ENCODE assay signal across 8 cellular contexts in the genomic region with DNA sequence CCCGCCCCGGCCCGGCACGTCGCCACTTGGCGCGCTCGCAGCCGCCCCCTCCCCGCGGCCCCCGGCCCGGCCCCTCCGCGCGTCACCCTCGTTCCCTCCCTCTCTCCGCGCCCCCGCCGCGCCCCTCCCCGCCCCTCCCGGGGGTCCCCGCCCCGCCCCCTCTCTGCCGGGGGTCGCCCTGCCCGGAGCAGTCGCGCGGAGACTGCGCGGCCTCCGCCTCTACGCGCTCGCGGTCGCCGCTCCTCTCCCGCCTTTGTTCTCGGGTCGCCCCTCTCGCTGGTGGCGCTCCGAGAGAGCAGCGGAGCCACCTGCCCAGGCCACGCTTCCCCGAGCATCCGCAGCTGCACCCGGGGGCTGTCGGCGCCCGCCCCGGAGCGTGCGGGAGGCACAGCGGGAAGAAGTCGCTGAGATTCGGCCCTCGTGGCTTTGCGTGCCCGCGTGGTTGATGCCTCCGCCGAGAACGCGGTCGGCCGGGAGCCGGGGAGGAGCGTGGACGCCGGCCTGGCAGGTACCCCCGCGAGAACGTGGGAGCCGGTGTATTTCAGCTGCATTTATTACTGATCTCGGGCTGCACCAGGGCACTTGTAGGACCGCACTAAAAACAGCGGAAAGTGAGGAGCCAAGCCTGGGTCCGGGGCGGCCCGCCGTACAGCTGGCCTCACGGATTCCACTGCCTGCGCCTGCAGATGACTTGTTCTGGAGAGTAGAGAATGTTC. TPM values are rescaled to one million over a fixed set of nuclear protein-coding genes. Genes with fewer than 3 reads are reported as not detected.
A peak's percentile ranks its signal among the peaks of the same experiment; 100 is the strongest.
DNase-seq lines count a peak whose midpoint lies in the region; ATAC-seq and TF ChIP-seq lines count a peak whose summit lies in the region.

No MANE protein-coding gene starts in this region.

- TF ChIP-seq CTCF in 22Rv1 (IDR thresholded peaks at IDR 0.05) (no peak), epithelial cell of proximal tubule (conservative IDR thresholded peaks at IDR 0.05; ENCODE audit: low read depth, low read length) (no peak)

- no peaks in the 10 kb centered on the region for H3K9me3 ChIP-seq in muscle layer of duodenum (ENCODE audit: control insufficient read depth in 1 of 2, low read length in 2 of 2)

- no peaks in the 10 kb centered on the region for H3K27me3 Mint-ChIP-seq in stimulated activated memory B cell treated with anti-CD40 and anti-IgM and Interleukin-4, amounts not matched to agents 10 μg/mL and 1 μg/mL and 100 μg/mL, for 72 hours

- H3K27ac Mint-ChIP-seq in stimulated activated memory B cell treated with anti-CD40 and anti-IgM and Interleukin-4, amounts not matched to agents 10 μg/mL and 1 μg/mL and 100 μg/mL, for 72 hours = peak overlapping the region; percentile 72

- peak overlapping the region; percentile 63 for H3K4me3 ChIP-seq in epithelial cell of proximal tubule (ENCODE audit: low read depth, low read length)
- peak overlapping the region; percentile 50 to 57 for H3K4me3 ChIP-seq in muscle layer of duodenum (ENCODE audit: low read depth in 1 of 2, low read length in 2 of 2)

- TF ChIP-seq POLR2A in GM18505 (IDR thresholded peaks at IDR 0.05; ENCODE audit: borderline replicate concordance, extremely low read depth, insufficient read depth, insufficient read length) = peak; percentile 30

- H3K36me3 ChIP-seq in muscle layer of duodenum (ENCODE audit: control insufficient read depth in 1 of 2, insufficient read depth in 2 of 2, low read length in 2 of 2) = no peaks in the 10 kb centered on the region

- ATAC-seq in GM18505 (IDR thresholded peaks at IDR 0.05; ENCODE audit: unreplicated experiment) (peak; percentile 38), HG02981 (IDR thresholded peaks at IDR 0.05; ENCODE audit: unreplicated experiment) (peak; percentile 38)
- ATAC-seq in stimulated activated memory B cell treated with anti-CD40 and anti-IgM and Interleukin-4, amounts not matched to agents 10 μg/mL and 1 μg/mL and 100 μg/mL, for 72 hours = peak; percentile 71

- no peaks in the 10 kb centered on the region for H3K9me3 Mint-ChIP-seq in stimulated activated memory B cell treated with anti-CD40 and anti-IgM and Interleukin-4, amounts not matched to agents 10 μg/mL and 1 μg/mL and 100 μg/mL, for 72 hours

- DNase-seq in NCI-H748 treated with DMSO at 0.1 percent for 48 hours (lab: John Stamatoyannopoulos, UW) (peak; percentile 45), activated T-cell treated with anti-CD3 and anti-CD28 coated beads for 48 hours (ENCODE audit: low read depth) (peak; percentile 70), epithelial cell of proximal tubule (ENCODE audit: low read depth) (no peak)

- no peaks in the 10 kb centered on the region for H3K27me3 ChIP-seq in muscle layer of duodenum (ENCODE audit: low read depth, low read length)

- peaks cover 0 to 16% of the 10 kb centered on the region in 2 donors for H3K4me1 ChIP-seq in muscle layer of duodenum (ENCODE audit: control insufficient read depth in 1 of 2, insufficient read depth in 2 of 2, low read length in 2 of 2)

- H3K4me1 Mint-ChIP-seq in stimulated activated memory B cell treated with anti-CD40 and anti-IgM and Interleukin-4, amounts not matched to agents 10 μg/mL and 1 μg/mL and 100 μg/mL, for 72 hours = peaks cover 30% of the 10 kb centered on the region

- H3K4me3 Mint-ChIP-seq in stimulated activated memory B cell treated with anti-CD40 and anti-IgM and Interleukin-4, amounts not matched to agents 10 μg/mL and 1 μg/mL and 100 μg/mL, for 72 hours = peak overlapping the region; percentile 75

- H3K36me3 Mint-ChIP-seq in stimulated activated memory B cell treated with anti-CD40 and anti-IgM and Interleukin-4, amounts not matched to agents 10 μg/mL and 1 μg/mL and 100 μg/mL, for 72 hours = no peaks in the 10 kb centered on the region

- H3K27ac ChIP-seq in 22Rv1 (peak overlapping the region; percentile 49; the same call in 1 of the 2 replicates), muscle layer of duodenum (ENCODE audit: low read length) (peak overlapping the region; percentile 70)

RNA-seq across cellular contexts. Expression of a gene that starts 0.4 kb away (rescaled TPM):
- total RNA-seq in epithelial cell of proximal tubule = 23.1 and 24.5 TPM in 2 replicates

RNA-seq across cellular contexts. Expression of a gene that starts 22.8 kb away (rescaled TPM):
- 27.1 and 41.2 TPM in 2 replicates for total RNA-seq in epithelial cell of proximal tubule

RNA-seq across cellular contexts. Expression of a gene that starts 22.9 kb away (rescaled TPM):
- 12.0 and 27.2 TPM in 2 replicates for total RNA-seq in epithelial cell of proximal tubule

RNA-seq across cellular contexts. Expression of a gene that starts 26.7 kb away (rescaled TPM):
- total RNA-seq in epithelial cell of proximal tubule = 0.80 and 2.5 TPM in 2 replicates

RNA-seq across cellular contexts. Expression of a gene that starts 26.7 kb away (rescaled TPM):
- 9.1 and 12.6 TPM in 2 replicates for total RNA-seq in epithelial cell of proximal tubule
